Comparison of ENCODE assay signal across 8 cellular contexts in genomic region chr22:30245985-30246901, GRCh38. TPM values are rescaled to one million over a fixed set of nuclear protein-coding genes. Genes with fewer than 3 reads are reported as not detected.
DNase-seq lines count a peak whose midpoint lies in the region; ATAC-seq and TF ChIP-seq lines count a peak whose summit lies in the region.

Gene LIF (minus strand): TSS chr22:30246759. CDS start chr22:30246695, 64 bp downstream.

- no peaks in the 10 kb centered on the region for H3K27me3 ChIP-seq in right cardiac atrium (ENCODE audit: control insufficient read depth, insufficient read depth)
- H3K27me3 ChIP-seq in gastrocnemius medialis, result peaks cover 27 to 35% (median 31%) of the 10 kb centered on the region in 3 donors

- peak within 1 kb of the TSS; percentile 97 for H3K4me3 Mint-ChIP-seq in activated naive CD8-positive, alpha-beta T cell

- H3K4me3 ChIP-seq in right cardiac atrium (ENCODE audit: low read length) (peak within 1 kb of the TSS; percentile 41), gastrocnemius medialis (peak within 1 kb of the TSS; percentile 38 to 59 (median 49))

- DNase-seq in RWPE1 (ENCODE audit: low spot score) (peak; percentile 53), right cardiac atrium (peak in 1 of 3 donors; percentile 38), gastrocnemius medialis (no peak), NCI-H187 (lab: John Stamatoyannopoulos, UW) (no peak), SKM-1 (lab: John Stamatoyannopoulos, UW; ENCODE audit: unreplicated experiment) (no peak)

- peaks cover 37% of the 10 kb centered on the region for H3K4me1 Mint-ChIP-seq in activated naive CD8-positive, alpha-beta T cell (ENCODE audit: low read depth)

- H3K27ac ChIP-seq in RWPE1 (peak within 1 kb of the TSS; percentile 41), right cardiac atrium (ENCODE audit: low read length) (no peak within 1 kb of the TSS), gastrocnemius medialis (peak within 1 kb of the TSS in 1 of 4 donors; percentile 25)

- H3K4me1 ChIP-seq in right cardiac atrium (ENCODE audit: control insufficient read depth, insufficient read depth, low read length) (no peaks in the 10 kb centered on the region), gastrocnemius medialis (peaks cover 0 to 6% of the 10 kb centered on the region in 2 donors)

- intact Hi-C loops in right cardiac atrium (cut with DNase I), result no loop called here
- intact Hi-C loops in gastrocnemius medialis (cut with DNase I; ENCODE audit: low total_unique reads), result no loop called here

- H3K9me3 ChIP-seq in right cardiac atrium (ENCODE audit: control insufficient read depth, low read length) (no peaks in the 10 kb centered on the region), gastrocnemius medialis (no peaks in the 10 kb centered on the region)

- in situ Hi-C loops in gastrocnemius medialis (cut with MboI; ENCODE audit: low sequenced_read_pairs in 4 of 4), result no loop called here

- TF ChIP-seq CTCF in GM12873 (IDR thresholded peaks at IDR 0.05; ENCODE audit: insufficient read depth, low read depth, low read length, missing control alignments), result peak; percentile 22
- TF ChIP-seq CTCF in RWPE1 (conservative IDR thresholded peaks at IDR 0.05; ENCODE audit: low read depth), result peak; percentile 52
- no peak for TF ChIP-seq CTCF in gastrocnemius medialis (IDR thresholded peaks at IDR 0.05 in 4 of 5, conservative IDR thresholded peaks at IDR 0.05 in 1 of 5)

- peak within 1 kb of the TSS; percentile 97 for H3K27ac Mint-ChIP-seq in activated naive CD8-positive, alpha-beta T cell

- H3K27me3 Mint-ChIP-seq in activated naive CD8-positive, alpha-beta T cell, result no peaks in the 10 kb centered on the region

- ATAC-seq in right cardiac atrium (peak in 1 of 2 donors; percentile 32), gastrocnemius medialis (no peak), HG02884 (IDR thresholded peaks at IDR 0.05; ENCODE audit: unreplicated experiment) (no peak)

- POLR2A ChIA-PET in RWPE1 (lab: Yijun Ruan, JAX; ENCODE audit: low non-redundant PET), result no interaction called here

- WGBS in right cardiac atrium, result 2% methylated on average over 65 of the region's 65 CpGs

- CTCF ChIA-PET in RWPE1 (lab: Yijun Ruan, JAX), result no interaction called here

- H3K36me3 Mint-ChIP-seq in activated naive CD8-positive, alpha-beta T cell, result peaks cover 9% of the 10 kb centered on the region

- no peaks in the 10 kb centered on the region for H3K36me3 ChIP-seq in gastrocnemius medialis

- H3K9me3 Mint-ChIP-seq in activated naive CD8-positive, alpha-beta T cell (ENCODE audit: low read depth), result no peaks in the 10 kb centered on the region

- TF ChIP-seq POLR2A in gastrocnemius medialis (IDR thresholded peaks at IDR 0.05), result no peak

RNA-seq across cellular contexts. Expression of gene LIF, which starts in this region (rescaled TPM):
- total RNA-seq in right cardiac atrium (1 to 10 TPM in 1 of 4 donors, under 1 TPM in 3; 0.09 to 3.7 (median 0.43) TPM), gastrocnemius medialis (not detected)
- polyA plus RNA-seq in right cardiac atrium, result 0.54 TPM

Comparison
In these comparisons a context has a peak if more than half of its experiments do, and no peak if none do; other contexts are left out.
1. CTCF ChIP-seq: peak in GM12873 (single experiment) and RWPE1 (single experiment); none in gastrocnemius medialis (0 of 5).